ENCODE assay signal across 16 cellular contexts in genomic region chr4:30770049-30770549, GRCh38. TPM values are rescaled to one million over a fixed set of nuclear protein-coding genes. Genes with fewer than 3 reads are reported as not detected.
DNase-seq lines count a peak whose midpoint lies in the region; ATAC-seq, FAIRE-seq and TF ChIP-seq lines count a peak whose summit lies in the region.
"Had no signal": no experiment of that assay in that cellular context is flagged by ENCODE, and none has a peak within 500 bp of the region (broad histone marks: within the 10 kb centered on the region; RNA-seq: fewer than 3 reads in every experiment).

No MANE protein-coding gene starts in this region.

- H3K27ac ChIP-seq in OCI-LY3 (ENCODE audit: low read length) (no peak overlapping the region), epithelial cell of prostate (peak overlapping the region; percentile 69), ascending aorta (peak overlapping the region in 1 of 2 donors; percentile 20)

- peak; percentile 75 for FAIRE-seq in H54 (lab: Jason Lieb, UNC)

- H3K9me3 Mint-ChIP-seq in nephron = no peaks in the 10 kb centered on the region
- H3K9me3 Mint-ChIP-seq in effector memory CD8-positive, alpha-beta T cell = peaks cover 10 to 14% of the 10 kb centered on the region in 2 donors
- H3K9me3 Mint-ChIP-seq: CD4-positive, alpha-beta T cell; dendritic cell treated with granulocyte-macrophage colony-stimulating factor and Interleukin-4, amounts not matched to agents 40 ng/mL and 50 ng/mL, for 4 days had no signal

- TF ChIP-seq CTCF in OCI-LY3 (IDR thresholded peaks at IDR 0.05; ENCODE audit: low read depth, low read length) = no peak
- TF ChIP-seq CTCF in nephron (IDR thresholded peaks at IDR 0.05; ENCODE audit: unreplicated experiment in 3 of 3) = no peak
- no peak for TF ChIP-seq CTCF in ascending aorta (IDR thresholded peaks at IDR 0.05)

- intact Hi-C loops in ascending aorta (cut with DNase I) = loop anchor here (1.0 kb wide), 1 partner anchor 48 kb away; no protein-coding TSS in a partner anchor

- no peak overlapping the region for H3K4me3 ChIP-seq in OCI-LY3 (ENCODE audit: low read length)
- no peak overlapping the region for H3K4me3 ChIP-seq in ascending aorta
- H3K4me3 ChIP-seq: spleen had no signal

- H3K9me3 ChIP-seq in OCI-LY3 (ENCODE audit: insufficient read depth, low read length) (no peaks in the 10 kb centered on the region), ascending aorta (no peaks in the 10 kb centered on the region)
- H3K9me3 ChIP-seq: spleen had no signal

- H4K20me1 ChIP-seq in OCI-LY3 (ENCODE audit: insufficient read depth, low read length) = no peaks in the 10 kb centered on the region

- H3K4me3 Mint-ChIP-seq in nephron = no peak overlapping the region
- H3K4me3 Mint-ChIP-seq in effector memory CD8-positive, alpha-beta T cell = no peak overlapping the region
- H3K4me3 Mint-ChIP-seq: activated naive CD4-positive, alpha-beta T cell treated with anti-CD3 and anti-CD28 coated beads, Interleukin-2, amount 50 U/mL, for 24 hours; CD4-positive, alpha-beta T cell; dendritic cell treated with granulocyte-macrophage colony-stimulating factor and Interleukin-4, amounts not matched to agents 40 ng/mL and 50 ng/mL, for 4 days had no signal

- peaks cover 39% of the 10 kb centered on the region for H3K4me1 Mint-ChIP-seq in nephron
- no peaks in the 10 kb centered on the region for H3K4me1 Mint-ChIP-seq in effector memory CD8-positive, alpha-beta T cell (ENCODE audit: low read depth in 2 of 2)
- H3K4me1 Mint-ChIP-seq: activated naive CD4-positive, alpha-beta T cell treated with anti-CD3 and anti-CD28 coated beads, Interleukin-2, amount 50 U/mL, for 24 hours had no signal

- H3K27me3 ChIP-seq in OCI-LY3 (ENCODE audit: low read depth, low read length) (no peaks in the 10 kb centered on the region), ascending aorta (no peaks in the 10 kb centered on the region)
- H3K27me3 ChIP-seq: spleen had no signal

- no peak for ATAC-seq in effector memory CD8-positive, alpha-beta T cell (replicated peaks)
- no peak for ATAC-seq in HG02840 (IDR thresholded peaks at IDR 0.05; ENCODE audit: low FRiP score, unreplicated experiment)
- ATAC-seq: left colon, Right ventricle myocardium inferior had no signal

- H3K27ac Mint-ChIP-seq in nephron = peak overlapping the region; percentile 32 to 46 (median 34)
- H3K27ac Mint-ChIP-seq in effector memory CD8-positive, alpha-beta T cell = no peak overlapping the region
- H3K27ac Mint-ChIP-seq: activated naive CD4-positive, alpha-beta T cell treated with anti-CD3 and anti-CD28 coated beads, Interleukin-2, amount 50 U/mL, for 24 hours; CD4-positive, alpha-beta T cell; dendritic cell treated with granulocyte-macrophage colony-stimulating factor and Interleukin-4, amounts not matched to agents 40 ng/mL and 50 ng/mL, for 4 days had no signal

- peaks cover 11% of the 10 kb centered on the region for H3K27me3 Mint-ChIP-seq in nephron (ENCODE audit: low read depth)
- no peaks in the 10 kb centered on the region for H3K27me3 Mint-ChIP-seq in effector memory CD8-positive, alpha-beta T cell
- H3K27me3 Mint-ChIP-seq: activated naive CD4-positive, alpha-beta T cell treated with anti-CD3 and anti-CD28 coated beads, Interleukin-2, amount 50 U/mL, for 24 hours; CD4-positive, alpha-beta T cell; dendritic cell treated with granulocyte-macrophage colony-stimulating factor and Interleukin-4, amounts not matched to agents 40 ng/mL and 50 ng/mL, for 4 days had no signal

- no peak for DNase-seq in H54 (ENCODE audit: insufficient read length, low spot score)
- peak; percentile 68 for DNase-seq in epithelial cell of prostate (ENCODE audit: low read depth, low spot score)
- DNase-seq in effector memory CD8-positive, alpha-beta T cell = no peak
- no peak for DNase-seq in ascending aorta (ENCODE audit: low spot score in 2 of 2)
- DNase-seq in NCI-H1436 (lab: John Stamatoyannopoulos, UW) = no peak
- DNase-seq: CD4-positive, alpha-beta T cell; left colon; NCI-H446 treated with DMSO at 0.1 percent for 48 hours; spleen had no signal

- no peaks in the 10 kb centered on the region for H3K79me2 ChIP-seq in OCI-LY3 (ENCODE audit: low read length)

- no peak overlapping the region for H3K9ac ChIP-seq in OCI-LY3 (ENCODE audit: low read length)

- H3K4me1 ChIP-seq in OCI-LY3 (ENCODE audit: low read length) (no peaks in the 10 kb centered on the region), ascending aorta (peaks cover 5 to 28% of the 10 kb centered on the region in 2 donors)

- H3K36me3 Mint-ChIP-seq in nephron (ENCODE audit: low read depth) = peaks cover 3% of the 10 kb centered on the region
- H3K36me3 Mint-ChIP-seq in effector memory CD8-positive, alpha-beta T cell (ENCODE audit: insufficient read depth) = no peaks in the 10 kb centered on the region
- H3K36me3 Mint-ChIP-seq: activated naive CD4-positive, alpha-beta T cell treated with anti-CD3 and anti-CD28 coated beads, Interleukin-2, amount 50 U/mL, for 24 hours had no signal

- no peak for TF ChIP-seq POLR2A in H54 (IDR thresholded peaks at IDR 0.05; ENCODE audit: low read depth, low read length)

- H2AFZ ChIP-seq in OCI-LY3 (ENCODE audit: low read depth, low read length) = peak overlapping the region; percentile 31; the same call in 1 of the 2 replicates

- no peak overlapping the region for H3K4me2 ChIP-seq in OCI-LY3 (ENCODE audit: low read length)

- no peaks in the 10 kb centered on the region for H3K36me3 ChIP-seq in OCI-LY3 (replicated peaks; ENCODE audit: low read depth, low read length)
- H3K36me3 ChIP-seq in ascending aorta = no peaks in the 10 kb centered on the region
- H3K36me3 ChIP-seq: spleen had no signal

RNA-seq across cellular contexts. Expression of gene PCDH7, which starts 49.9 kb away (rescaled TPM):
- total RNA-seq in ascending aorta = 127 TPM
- total RNA-seq: activated CD8-positive, alpha-beta memory T cell treated with anti-CD3 and anti-CD28 coated beads for 36 hours; CD4-positive, alpha-beta T cell had no signal

Comparison
In these comparisons a context has a peak if more than half of its experiments do, and no peak if none do; other contexts are left out.
1. H3K27ac Mint-ChIP-seq: peak in nephron (3 of 3); none in effector memory CD8-positive, alpha-beta T cell (0 of 2).